ENCODE assay signal across 27 cellular contexts in the genomic region with DNA sequence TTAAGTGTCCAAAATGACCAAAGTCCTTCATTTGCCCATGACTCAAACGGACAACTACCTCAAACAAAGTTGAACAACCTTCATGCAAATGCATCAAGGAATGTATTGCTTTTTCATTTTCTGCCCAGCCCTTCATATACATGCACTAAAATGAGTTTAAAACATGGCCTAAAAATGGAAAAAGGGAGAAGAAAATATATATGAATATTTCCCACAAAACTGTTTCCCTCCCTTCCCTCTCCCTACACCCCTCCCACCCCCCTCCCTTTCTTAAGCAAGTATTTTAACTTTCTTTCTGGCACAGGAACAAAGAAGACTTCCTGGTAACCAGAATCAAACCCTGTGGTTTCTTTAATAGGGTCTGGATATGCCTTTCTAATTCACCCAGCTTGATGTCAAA.
"Had no signal": no experiment of that assay in that cellular context is flagged by ENCODE, and none has a peak within 500 bp of the region (broad histone marks: within the 10 kb centered on the region; RNA-seq: fewer than 3 reads in every experiment).

No MANE protein-coding gene starts in this region.

- H3K4me3 Mint-ChIP-seq: activated naive CD8-positive, alpha-beta T cell treated with anti-CD3 and anti-CD28 coated beads, Interleukin-2, amount 10 ng/mL, durations not matched to agents 7 days and 5 days; central memory CD8-positive, alpha-beta T cell had no signal

- H3K9me3 Mint-ChIP-seq: activated naive CD8-positive, alpha-beta T cell treated with anti-CD3 and anti-CD28 coated beads, Interleukin-2, amount 10 ng/mL, durations not matched to agents 7 days and 5 days; brain; central memory CD8-positive, alpha-beta T cell had no signal

- H3K9me3 ChIP-seq: ascending aorta had no signal

- H3K27ac Mint-ChIP-seq: activated naive CD8-positive, alpha-beta T cell treated with anti-CD3 and anti-CD28 coated beads, Interleukin-2, amount 10 ng/mL, durations not matched to agents 7 days and 5 days had no signal

- H3K27ac ChIP-seq: ascending aorta, SK-N-MC, VCaP had no signal

- DNase-seq: activated CD4-positive, alpha-beta T cell treated with anti-CD3 and anti-CD28 coated beads, Interleukin-2, amount 50 U/mL, for 48 hours; activated CD4-positive, CD25-positive, alpha-beta regulatory T cell; activated CD8-positive, alpha-beta memory T cell treated with anti-CD3 and anti-CD28 coated beads, Interleukin-2, amount 50 U/mL, for 48 hours; activated effector memory CD4-positive, alpha-beta T cell treated with Interleukin-2 at 50 U/mL for 16 hours; activated naive CD4-positive, alpha-beta T cell treated with Interleukin-2 at 50 U/mL for 16 hours; activated naive CD8-positive, alpha-beta T cell treated with anti-CD3 and anti-CD28 coated beads, Interleukin-2, amount 10 ng/mL, durations not matched to agents 7 days and 5 days; cortex of kidney; Karpas-422; MM.1S; NCI-H1105 treated with DMSO at 0.1 percent for 48 hours; NCI-H1436 treated with DMSO at 0.1 percent for 48 hours; NCI-H187; NCI-H2081; NCI-H510A treated with DMSO at 0.1 percent for 48 hours; NCI-H69; NK-92 treated with Interleukin-12 subunit alpha and Interleukin-12 subunit beta, amount 100 ng/mL, for 24 hours; OCI-M1; RPMI8226; T-helper 1 cell had no signal

- H3K27me3 Mint-ChIP-seq: activated naive CD8-positive, alpha-beta T cell treated with anti-CD3 and anti-CD28 coated beads, Interleukin-2, amount 10 ng/mL, durations not matched to agents 7 days and 5 days; central memory CD8-positive, alpha-beta T cell had no signal

- H3K4me1 Mint-ChIP-seq: central memory CD8-positive, alpha-beta T cell had no signal

- H3K27me3 ChIP-seq: ascending aorta had no signal

- ATAC-seq: K562, Panc1, Right ventricle myocardium inferior had no signal
